23 cellular contexts compared by ENCODE assay signal in genomic region chr21:21097425-21097824, GRCh38.
DNase-seq lines count a peak whose midpoint lies in the region; ATAC-seq, FAIRE-seq and TF ChIP-seq lines count a peak whose summit lies in the region.
"Had no signal": no experiment of that assay in that cellular context is flagged by ENCODE, and none has a peak within 500 bp of the region (broad histone marks: within the 10 kb centered on the region; RNA-seq: fewer than 3 reads in every experiment).

No MANE protein-coding gene starts in this region.

- POLR2A ChIA-PET in K562 (lab: Yijun Ruan, JAX), result no interaction called here
- POLR2A ChIA-PET in activated CD8-positive, alpha-beta T cell treated with anti-CD3 and anti-CD28 coated beads for 36 hours (lab: Charles Lee), result no interaction called here

- H3K4me3 ChIP-seq in K562, result no peak overlapping the region
- peak overlapping the region in 52 of 59 donors; percentile 2 to 61 (median 38) for H3K4me3 ChIP-seq in dorsolateral prefrontal cortex
- H3K4me3 ChIP-seq: BLaER1, GM23248 had no signal

- FAIRE-seq in K562 (lab: Jason Lieb, UNC), result no peak
- FAIRE-seq: G401.6, GM12892, GM19239, H1 had no signal

- H3K27me3 ChIP-seq in K562 (ENCODE audit: control insufficient read depth in 2 of 2, insufficient read depth in 2 of 2, low read length in 2 of 2), result no peaks in the 10 kb centered on the region
- no peaks in the 10 kb centered on the region for H3K27me3 ChIP-seq in dorsolateral prefrontal cortex
- H3K27me3 ChIP-seq: BLaER1 had no signal

- DNase-seq in NCI-H748 (lab: John Stamatoyannopoulos, UW; ENCODE audit: unreplicated experiment) (peak; percentile 3), NCI-H748 treated with DMSO at 0.1 percent for 48 hours (lab: John Stamatoyannopoulos, UW) (no peak), K562 (ENCODE audit: extremely low read depth in 1 of 4, low spot score in 3 of 4) (no peak), dorsolateral prefrontal cortex (no peak), substantia nigra (lab: John Stamatoyannopoulos, UW) (no peak)
- DNase-seq in activated naive CD4-positive, alpha-beta T cell treated with anti-CD3 and anti-CD28 coated beads, Interleukin-2, amount 50 U/mL, for 72 hours (ENCODE audit: low spot score in 2 of 2), result no peak
- DNase-seq in activated CD8-positive, alpha-beta T cell treated with anti-CD3 and anti-CD28 coated beads for 36 hours, result no peak
- DNase-seq: Caco-2; CD4-positive, CD25-positive, alpha-beta regulatory T cell; CD8-positive, alpha-beta T cell; DND-41; GM23248; H7; HCEC 1CT had no signal

- H3K36me3 Mint-ChIP-seq in activated naive CD4-positive, alpha-beta T cell treated with anti-CD3 and anti-CD28 coated beads, Interleukin-2, amount 50 U/mL, for 72 hours, result no peaks in the 10 kb centered on the region
- no peaks in the 10 kb centered on the region for H3K36me3 Mint-ChIP-seq in activated CD8-positive, alpha-beta T cell treated with anti-CD3 and anti-CD28 coated beads for 36 hours (ENCODE audit: low read depth)
- H3K36me3 Mint-ChIP-seq: CD4-positive, CD25-positive, alpha-beta regulatory T cell; CD8-positive, alpha-beta T cell had no signal

- H3K9me3 ChIP-seq in K562 (replicated peaks; ENCODE audit: control insufficient read depth, insufficient read depth, low read depth, low read length), result no peaks in the 10 kb centered on the region
- H3K9me3 ChIP-seq: BLaER1, Caco-2 had no signal

- no peak overlapping the region for H3K4me2 ChIP-seq in K562 (ENCODE audit: insufficient read depth, low read length)
- H3K4me2 ChIP-seq: BLaER1 had no signal

- no peak for TF ChIP-seq RAD21 in K562 (CRISPR knock-in tag; conservative IDR thresholded peaks at IDR 0.05 in 1 of 2, IDR thresholded peaks at IDR 0.05 in 1 of 2)

- no peaks in the 10 kb centered on the region for H3K9me3 Mint-ChIP-seq in activated naive CD4-positive, alpha-beta T cell treated with anti-CD3 and anti-CD28 coated beads, Interleukin-2, amount 50 U/mL, for 72 hours
- no peaks in the 10 kb centered on the region for H3K9me3 Mint-ChIP-seq in activated CD8-positive, alpha-beta T cell treated with anti-CD3 and anti-CD28 coated beads for 36 hours
- H3K9me3 Mint-ChIP-seq: CD8-positive, alpha-beta T cell had no signal

- H2AFZ ChIP-seq in K562 (ENCODE audit: low read depth, low read length), result 0 out of 2 replicates have a peak overlapping the region, but pooled peaks have one; percentile 77
- H2AFZ ChIP-seq: GM23248 had no signal

- in situ Hi-C loops in K562 (cut with MboI), result no loop called here

- ATAC-seq in K562 (no peak), GM18520 (IDR thresholded peaks at IDR 0.05; ENCODE audit: unreplicated experiment) (no peak)
- ATAC-seq in activated naive CD4-positive, alpha-beta T cell treated with anti-CD3 and anti-CD28 coated beads, Interleukin-2, amount 50 U/mL, for 72 hours, result no peak
- ATAC-seq in activated CD8-positive, alpha-beta T cell treated with anti-CD3 and anti-CD28 coated beads for 36 hours, result no peak
- ATAC-seq: CD8-positive, alpha-beta T cell had no signal

- TF ChIP-seq POLR2A in K562 (conservative IDR thresholded peaks at IDR 0.05), result no peak

- H3K9me1 ChIP-seq in K562 (ENCODE audit: control insufficient read depth, insufficient read depth, low read length), result no peaks in the 10 kb centered on the region

- no peaks in the 10 kb centered on the region for H3K4me1 Mint-ChIP-seq in activated CD8-positive, alpha-beta T cell treated with anti-CD3 and anti-CD28 coated beads for 36 hours (ENCODE audit: low read depth)
- H3K4me1 Mint-ChIP-seq: B cell; CD4-positive, CD25-positive, alpha-beta regulatory T cell had no signal

- H3K27ac Mint-ChIP-seq in activated naive CD4-positive, alpha-beta T cell treated with anti-CD3 and anti-CD28 coated beads, Interleukin-2, amount 50 U/mL, for 72 hours, result no peak overlapping the region
- no peak overlapping the region for H3K27ac Mint-ChIP-seq in activated CD8-positive, alpha-beta T cell treated with anti-CD3 and anti-CD28 coated beads for 36 hours
- H3K27ac Mint-ChIP-seq: B cell; CD4-positive, CD25-positive, alpha-beta regulatory T cell; CD8-positive, alpha-beta T cell had no signal

- H3K36me3 ChIP-seq in K562 (ENCODE audit: control insufficient read depth, insufficient read depth, low read length), result no peaks in the 10 kb centered on the region
- H3K36me3 ChIP-seq: BLaER1 had no signal

- no peaks in the 10 kb centered on the region for H3K79me2 ChIP-seq in K562 (ENCODE audit: control insufficient read depth, insufficient read depth, low read length)

- BruUV-seq in K562 (replicated peaks; lab: Mats Ljungman, UMichigan), result no TSS peak

- H3K4me1 ChIP-seq in K562 (replicated peaks in 1 of 2; ENCODE audit: control insufficient read depth in 2 of 2, insufficient read depth in 2 of 2, low read length in 2 of 2), result no peaks in the 10 kb centered on the region
- H3K4me1 ChIP-seq: BLaER1, Caco-2 had no signal

- no peaks in the 10 kb centered on the region for H4K20me1 ChIP-seq in K562 (replicated peaks; ENCODE audit: control insufficient read depth, insufficient read depth, low read length)
- H4K20me1 ChIP-seq: BLaER1 had no signal

- no peaks in the 10 kb centered on the region for H3K27me3 Mint-ChIP-seq in activated CD8-positive, alpha-beta T cell treated with anti-CD3 and anti-CD28 coated beads for 36 hours
- H3K27me3 Mint-ChIP-seq: B cell; CD4-positive, CD25-positive, alpha-beta regulatory T cell had no signal

- intact Hi-C loops in K562 (cut with micrococcal nuclease) (no loop called here), dorsolateral prefrontal cortex (cut with DNase I) (loop anchor here in 1 of 2 donors (2.0 kb wide), 1 partner anchor 99 kb away; the partner anchor contains the start of gene NCAM2)
- intact Hi-C loops in activated CD8-positive, alpha-beta T cell treated with anti-CD3 and anti-CD28 coated beads for 36 hours (cut with micrococcal nuclease), result no loop called here

- no peak overlapping the region for H3K9ac ChIP-seq in K562 (ENCODE audit: insufficient read depth in 1 of 2, low read depth in 2 of 2, low read length in 2 of 2)
- H3K9ac ChIP-seq: BLaER1, GM23248 had no signal

- TF ChIP-seq EP300 in K562 (IDR thresholded peaks at IDR 0.05; ENCODE audit: low read length), result no peak

- no peak for TF ChIP-seq CTCF in K562 (IDR thresholded peaks at IDR 0.05 in 2 of 3, conservative IDR thresholded peaks at IDR 0.05 in 1 of 3; ENCODE audit: insufficient read depth in 2 of 3, low read depth in 1 of 3, low read length in 3 of 3)
- no peak for TF ChIP-seq CTCF in dorsolateral prefrontal cortex (IDR thresholded peaks at IDR 0.05 in 54 of 56, conservative IDR thresholded peaks at IDR 0.05 in 2 of 56; ENCODE audit: low read depth in 1 of 56, partially characterized antibody in 56 of 56)
- TF ChIP-seq CTCF in activated CD8-positive, alpha-beta T cell treated with anti-CD3 and anti-CD28 coated beads for 36 hours (IDR thresholded peaks at IDR 0.05), result no peak

- H3K4me3 Mint-ChIP-seq in activated CD8-positive, alpha-beta T cell treated with anti-CD3 and anti-CD28 coated beads for 36 hours, result no peak overlapping the region
- H3K4me3 Mint-ChIP-seq: B cell; CD4-positive, CD25-positive, alpha-beta regulatory T cell; CD8-positive, alpha-beta T cell had no signal

- H3K27ac ChIP-seq in K562 (ENCODE audit: extremely low read depth, low read depth, low read length), result no peak overlapping the region
- H3K27ac ChIP-seq in dorsolateral prefrontal cortex, result peak overlapping the region in 55 of 59 donors; percentile 2 to 86 (median 70)
- H3K27ac ChIP-seq in substantia nigra (ENCODE audit: low read depth, low read length, poor library complexity, severe bottlenecking), result peak overlapping the region; percentile 32
- H3K27ac ChIP-seq: 22Rv1, BLaER1, C4-2B, GM23248 had no signal

- CTCF ChIA-PET in K562 (lab: Yijun Ruan, JAX; ENCODE audit: low intra/inter-chr PET ratio), result no interaction called here
- CTCF ChIA-PET in activated CD8-positive, alpha-beta T cell treated with anti-CD3 and anti-CD28 coated beads for 36 hours (lab: Charles Lee), result no interaction called here

TF ChIP-seq in K562, 482 proteins besides CTCF, POLR2A, EP300 and RAD21 (continues in another document):
- TF ChIP-seq, protein P1, sequence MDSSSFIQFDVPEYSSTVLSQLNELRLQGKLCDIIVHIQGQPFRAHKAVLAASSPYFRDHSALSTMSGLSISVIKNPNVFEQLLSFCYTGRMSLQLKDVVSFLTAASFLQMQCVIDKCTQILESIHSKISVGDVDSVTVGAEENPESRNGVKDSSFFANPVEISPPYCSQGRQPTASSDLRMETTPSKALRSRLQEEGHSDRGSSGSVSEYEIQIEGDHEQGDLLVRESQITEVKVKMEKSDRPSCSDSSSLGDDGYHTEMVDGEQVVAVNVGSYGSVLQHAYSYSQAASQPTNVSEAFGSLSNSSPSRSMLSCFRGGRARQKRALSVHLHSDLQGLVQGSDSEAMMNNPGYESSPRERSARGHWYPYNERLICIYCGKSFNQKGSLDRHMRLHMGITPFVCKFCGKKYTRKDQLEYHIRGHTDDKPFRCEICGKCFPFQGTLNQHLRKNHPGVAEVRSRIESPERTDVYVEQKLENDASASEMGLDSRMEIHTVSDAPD (CRISPR knock-in tag; IDR thresholded peaks at IDR 0.05), result no peak
- TF ChIP-seq MAFF (IDR thresholded peaks at IDR 0.05; ENCODE audit: low read length) (peak; percentile 27; the same call in 1 of the 2 replicates), JUNB (CRISPR knock-in tag; conservative IDR thresholded peaks at IDR 0.05) (no peak), ZNF232 (CRISPR knock-in tag; IDR thresholded peaks at IDR 0.05) (no peak), SREBF1 (IDR thresholded peaks at IDR 0.05; ENCODE audit: borderline replicate concordance, low read depth, low read length) (no peak), KAT2B (IDR thresholded peaks at IDR 0.05; ENCODE audit: low read depth, low read length) (no peak), ZNF280A (IDR thresholded peaks at IDR 0.05; ENCODE audit: low read depth, partially characterized antibody) (no peak), HDAC1 (IDR thresholded peaks at IDR 0.05) (no peak), ZNF644 (tag; IDR thresholded peaks at IDR 0.05; ENCODE audit: low read depth) (no peak), SOX6 (IDR thresholded peaks at IDR 0.05) (no peak)
